ENCODE assay signal across 37 cellular contexts in the genomic region with DNA sequence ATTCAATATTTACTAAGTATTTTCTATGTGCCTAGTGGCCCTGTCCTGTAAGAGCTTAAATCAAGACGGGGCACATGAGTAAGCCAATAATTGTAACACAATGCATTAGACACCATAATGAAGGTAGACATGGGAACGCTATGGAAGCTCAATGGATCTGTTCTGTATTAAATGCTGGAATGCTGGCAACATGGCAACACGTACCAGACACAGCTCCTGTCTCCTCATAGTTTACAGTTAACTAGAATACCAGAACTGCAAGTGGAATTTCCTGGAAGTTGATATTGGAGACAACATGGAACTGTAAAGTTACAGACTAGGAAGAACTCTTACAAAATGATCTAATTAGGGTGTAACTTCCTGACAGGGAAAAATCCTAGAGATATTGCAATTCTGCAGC. TPM values are rescaled to one million over a fixed set of nuclear protein-coding genes. Genes with fewer than 3 reads are reported as not detected.
"Had no signal": no experiment of that assay in that cellular context is flagged by ENCODE, and none has a peak within 500 bp of the region (broad histone marks: within the 10 kb centered on the region; RNA-seq: fewer than 3 reads in every experiment).

No MANE protein-coding gene starts in this region.

- FAIRE-seq: colon, endometrium, endothelial cell of umbilical vein had no signal

- H3K27me3 ChIP-seq: body of pancreas, gastrocnemius medialis, heart left ventricle had no signal

- H3K4me3 Mint-ChIP-seq: activated B cell treated with CpG ODN at 0.5 μM for 24 hours; activated CD4-positive, alpha-beta memory T cell treated with anti-CD3 and anti-CD28 coated beads for 36 hours; activated CD4-positive, alpha-beta T cell treated with anti-CD3 and anti-CD28 coated beads, Interleukin-2, amount 10 ng/mL, durations not matched to agents 24 days and 14 days; activated CD8-positive, alpha-beta memory T cell treated with anti-CD3 and anti-CD28 coated beads, Interleukin-2, amount 10 ng/mL, durations not matched to agents 7 days and 5 days; activated CD8-positive, alpha-beta T cell treated with anti-CD3 and anti-CD28 coated beads, Interleukin-2, amount 10 ng/mL, durations not matched to agents 7 days and 5 days; activated naive CD4-positive, alpha-beta T cell treated with anti-CD3 and anti-CD28 coated beads, Interleukin-2, amount 10 ng/mL, durations not matched to agents 7 days and 5 days; activated naive CD8-positive, alpha-beta T cell treated with anti-CD3 and anti-CD28 coated beads, Interleukin-2, amount 10 ng/mL, durations not matched to agents 7 days and 5 days; activated T-cell treated with anti-CD3 and anti-CD28 coated beads, Interleukin-2, amount 50 U/mL, for 72 hours; T-helper 17 cell; T-helper 2 cell treated with Interferon-gamma antibody and Interleukin-4, amounts not matched to agents 5 μg/mL and 100 μg/mL, for 36 hours had no signal

- H3K9me3 Mint-ChIP-seq: activated B cell treated with CpG ODN at 0.5 μM for 24 hours; activated CD4-positive, alpha-beta memory T cell treated with anti-CD3 and anti-CD28 coated beads for 36 hours; activated CD4-positive, alpha-beta T cell treated with anti-CD3 and anti-CD28 coated beads, Interleukin-2, amount 10 ng/mL, durations not matched to agents 24 days and 14 days; activated naive CD4-positive, alpha-beta T cell treated with anti-CD3 and anti-CD28 coated beads, Interleukin-2, amount 10 ng/mL, durations not matched to agents 7 days and 5 days; activated naive CD4-positive, alpha-beta T cell treated with anti-CD3 and anti-CD28 coated beads, Interleukin-2, amount 50 U/mL, for 72 hours; activated naive CD8-positive, alpha-beta T cell treated with anti-CD3 and anti-CD28 coated beads, Interleukin-2, amount 10 ng/mL, durations not matched to agents 7 days and 5 days; T-helper 2 cell treated with Interferon-gamma antibody and Interleukin-4, amounts not matched to agents 5 μg/mL and 100 μg/mL, for 36 hours had no signal

- H3K27ac ChIP-seq: body of pancreas, epithelial cell of prostate, esophagus squamous epithelium, foreskin keratinocyte, gastrocnemius medialis, heart left ventricle, WERI-Rb-1 had no signal

- ATAC-seq: activated CD4-positive, CD25-positive, alpha-beta regulatory T cell treated with anti-CD3 and anti-CD28 coated beads, Interleukin-2, amount 50 U/mL, for 24 hours; activated CD8-positive, alpha-beta memory T cell treated with anti-CD3 and anti-CD28 coated beads, Interleukin-2, amount 10 ng/mL, durations not matched to agents 7 days and 5 days; activated CD8-positive, alpha-beta T cell treated with anti-CD3 and anti-CD28 coated beads, Interleukin-2, amount 10 ng/mL, durations not matched to agents 7 days and 5 days; activated naive CD4-positive, alpha-beta T cell treated with anti-CD3 and anti-CD28 coated beads, Interleukin-2, amount 50 U/mL, for 72 hours; activated T-cell treated with anti-CD3 and anti-CD28 coated beads, Interleukin-2, amount 50 U/mL, for 72 hours; body of pancreas; foreskin keratinocyte; gastrocnemius medialis; heart left ventricle; T-helper 17 cell had no signal

- H3K9me3 ChIP-seq: body of pancreas, esophagus squamous epithelium, gastrocnemius medialis, heart left ventricle had no signal

- DNase-seq: activated B cell treated with CpG ODN at 0.5 μM for 24 hours; activated CD4-positive, alpha-beta memory T cell treated with anti-CD3 and anti-CD28 coated beads for 36 hours; activated CD4-positive, alpha-beta T cell treated with anti-CD3 and anti-CD28 coated beads, Interleukin-2, amount 10 ng/mL, durations not matched to agents 24 days and 14 days; activated CD8-positive, alpha-beta memory T cell treated with anti-CD3 and anti-CD28 coated beads, Interleukin-2, amount 10 ng/mL, durations not matched to agents 7 days and 5 days; activated CD8-positive, alpha-beta memory T cell treated with anti-CD3 and anti-CD28 coated beads, Interleukin-2, amount 50 U/mL, for 4 hours; activated CD8-positive, alpha-beta T cell treated with anti-CD3 and anti-CD28 coated beads, Interleukin-2, amount 10 ng/mL, durations not matched to agents 7 days and 5 days; activated gamma-delta T cell; activated naive CD4-positive, alpha-beta T cell; activated naive CD4-positive, alpha-beta T cell treated with anti-CD3 and anti-CD28 coated beads, Interleukin-2, amount 10 ng/mL, durations not matched to agents 7 days and 5 days; activated naive CD8-positive, alpha-beta T cell treated with anti-CD3 and anti-CD28 coated beads, Interleukin-2, amount 10 ng/mL, durations not matched to agents 7 days and 5 days; activated T-cell treated with anti-CD3 and anti-CD28 coated beads, Interleukin-2, amount 50 U/mL, for 1 hour; activated T-cell treated with anti-CD3 and anti-CD28 coated beads, Interleukin-2, amount 50 U/mL, for 72 hours; amniotic stem cell; anterior cingulate cortex; body of pancreas; caudate nucleus; cortex of kidney; dermis blood vessel endothelial cell; effector CD4-positive, alpha-beta T cell; esophagus squamous epithelium; foreskin keratinocyte; gastrocnemius medialis; glutamatergic neuron; heart left ventricle; hypothalamus; T-helper 1 cell; T-helper 17 cell; T1000; WERI-Rb-1 had no signal

- H3K4me1 ChIP-seq: body of pancreas, esophagus squamous epithelium, foreskin keratinocyte, gastrocnemius medialis, heart left ventricle had no signal

- H3K4me3 ChIP-seq: body of pancreas, esophagus squamous epithelium, gastrocnemius medialis, heart left ventricle had no signal

- H3K36me3 ChIP-seq: esophagus squamous epithelium, gastrocnemius medialis, heart left ventricle, WERI-Rb-1 had no signal

- H3K27ac Mint-ChIP-seq: activated B cell treated with CpG ODN at 0.5 μM for 24 hours; activated CD4-positive, alpha-beta memory T cell treated with anti-CD3 and anti-CD28 coated beads for 36 hours; activated CD4-positive, alpha-beta T cell treated with anti-CD3 and anti-CD28 coated beads, Interleukin-2, amount 10 ng/mL, durations not matched to agents 24 days and 14 days; activated CD8-positive, alpha-beta memory T cell treated with anti-CD3 and anti-CD28 coated beads, Interleukin-2, amount 10 ng/mL, durations not matched to agents 7 days and 5 days; activated CD8-positive, alpha-beta T cell treated with anti-CD3 and anti-CD28 coated beads, Interleukin-2, amount 10 ng/mL, durations not matched to agents 7 days and 5 days; activated naive CD4-positive, alpha-beta T cell treated with anti-CD3 and anti-CD28 coated beads, Interleukin-2, amount 10 ng/mL, durations not matched to agents 7 days and 5 days; activated naive CD4-positive, alpha-beta T cell treated with anti-CD3 and anti-CD28 coated beads, Interleukin-2, amount 50 U/mL, for 72 hours; activated naive CD8-positive, alpha-beta T cell treated with anti-CD3 and anti-CD28 coated beads, Interleukin-2, amount 10 ng/mL, durations not matched to agents 7 days and 5 days; activated T-cell treated with anti-CD3 and anti-CD28 coated beads, Interleukin-2, amount 50 U/mL, for 72 hours; T-helper 17 cell; T-helper 2 cell treated with Interferon-gamma antibody and Interleukin-4, amounts not matched to agents 5 μg/mL and 100 μg/mL, for 36 hours had no signal

- H3K36me3 Mint-ChIP-seq: activated CD4-positive, alpha-beta memory T cell treated with anti-CD3 and anti-CD28 coated beads for 36 hours; activated CD8-positive, alpha-beta memory T cell treated with anti-CD3 and anti-CD28 coated beads, Interleukin-2, amount 10 ng/mL, durations not matched to agents 7 days and 5 days; activated naive CD4-positive, alpha-beta T cell treated with anti-CD3 and anti-CD28 coated beads, Interleukin-2, amount 10 ng/mL, durations not matched to agents 7 days and 5 days; activated naive CD8-positive, alpha-beta T cell treated with anti-CD3 and anti-CD28 coated beads, Interleukin-2, amount 10 ng/mL, durations not matched to agents 7 days and 5 days had no signal

- H3K4me1 Mint-ChIP-seq: activated B cell treated with CpG ODN at 0.5 μM for 24 hours had no signal

RNA-seq across cellular contexts. Expression of a gene that starts 12.4 kb away (rescaled TPM):
- total RNA-seq: activated B cell treated with CpG ODN at 0.5 μM for 24 hours; activated CD4-positive, alpha-beta memory T cell treated with anti-CD3 and anti-CD28 coated beads for 36 hours; activated CD4-positive, alpha-beta T cell treated with anti-CD3 and anti-CD28 coated beads, Interleukin-2, amount 10 ng/mL, durations not matched to agents 24 days and 14 days; activated CD8-positive, alpha-beta memory T cell treated with anti-CD3 and anti-CD28 coated beads for 36 hours; activated CD8-positive, alpha-beta memory T cell treated with anti-CD3 and anti-CD28 coated beads, Interleukin-2, amount 10 ng/mL, durations not matched to agents 7 days and 5 days; activated CD8-positive, alpha-beta T cell treated with anti-CD3 and anti-CD28 coated beads, Interleukin-2, amount 10 ng/mL, durations not matched to agents 7 days and 5 days; activated naive CD4-positive, alpha-beta T cell treated with anti-CD3 and anti-CD28 coated beads, Interleukin-2, amount 50 U/mL, for 72 hours; activated naive CD8-positive, alpha-beta T cell treated with anti-CD3 and anti-CD28 coated beads, Interleukin-2, amount 10 ng/mL, durations not matched to agents 7 days and 5 days; activated T-cell treated with anti-CD3 and anti-CD28 coated beads, Interleukin-2, amount 50 U/mL, for 72 hours; body of pancreas; T-helper 17 cell had no signal
